10 cellular contexts compared by ENCODE assay signal in genomic region chr1:85134583-85135455, GRCh38.
DNase-seq lines count a peak whose midpoint lies in the region; ATAC-seq and TF ChIP-seq lines count a peak whose summit lies in the region.
"Had no signal": no experiment of that assay in that cellular context is flagged by ENCODE, and none has a peak within 500 bp of the region (broad histone marks: within the 10 kb centered on the region; RNA-seq: fewer than 3 reads in every experiment).

No MANE protein-coding gene starts in this region.

- peaks cover 8% of the 10 kb centered on the region for H3K4me1 ChIP-seq in fibroblast of lung (ENCODE audit: control insufficient read depth, extremely low read depth, insufficient read depth, low read length)

- H3K4me2 ChIP-seq in fibroblast of lung (ENCODE audit: extremely low read depth, insufficient read depth, low read length): no peak overlapping the region

- no peak overlapping the region for H2AFZ ChIP-seq in fibroblast of lung (ENCODE audit: low read length)

- H4K20me1 ChIP-seq in fibroblast of lung (ENCODE audit: control insufficient read depth, extremely low read depth, insufficient read depth, low read length): no peaks in the 10 kb centered on the region

- no peak for ATAC-seq in GM19397 (IDR thresholded peaks at IDR 0.05; ENCODE audit: unreplicated experiment)
- ATAC-seq: T-cell had no signal

- no peaks in the 10 kb centered on the region for H3K79me2 ChIP-seq in fibroblast of lung (ENCODE audit: control insufficient read depth, insufficient read depth, low read length)

- H3K27me3 ChIP-seq in fibroblast of lung (ENCODE audit: control insufficient read depth, insufficient read depth, low read length): no peaks in the 10 kb centered on the region

- TF ChIP-seq CTCF in fibroblast of lung (conservative IDR thresholded peaks at IDR 0.05 in 1 of 2, IDR thresholded peaks at IDR 0.05 in 1 of 2; ENCODE audit: low read depth in 1 of 2, low read length in 2 of 2): no peak

- H3K36me3 ChIP-seq in fibroblast of lung (ENCODE audit: control insufficient read depth, insufficient read depth, low read length): no peaks in the 10 kb centered on the region

- DNase-seq in NCI-H2029 (lab: John Stamatoyannopoulos, UW) (peak; percentile 71), NCI-H2029 treated with DMSO at 0.1 percent for 48 hours (lab: John Stamatoyannopoulos, UW) (no peak), NCI-H524 treated with DMSO at 0.1 percent for 48 hours (lab: John Stamatoyannopoulos, UW) (peak; percentile 68), fibroblast of lung (ENCODE audit: low read depth in 2 of 2) (peak in 1 of 2 donors; percentile 90), superior temporal gyrus (ENCODE audit: extremely low spot score) (peak; percentile 23), activated gamma-delta T cell treated with Interleukin-2 at 50 U/mL for 16 hours (no peak)
- no peak for DNase-seq in activated CD4-positive, CD25-positive, alpha-beta regulatory T cell (lab: John Stamatoyannopoulos, UW)
- DNase-seq: cerebellar nuclear complex, T-cell had no signal

- H3K4me3 ChIP-seq in fibroblast of lung (replicated peaks in 1 of 4; ENCODE audit: control extremely low read depth in 1 of 4, insufficient read depth in 1 of 4, low read depth in 3 of 4, low read length in 4 of 4): no peak overlapping the region

- peak overlapping the region; percentile 41 for H3K27ac ChIP-seq in fibroblast of lung (ENCODE audit: insufficient read depth, low read length)

- no peak overlapping the region for H3K9ac ChIP-seq in fibroblast of lung (ENCODE audit: insufficient read depth, low read length)

- no peaks in the 10 kb centered on the region for H3K9me3 ChIP-seq in fibroblast of lung (ENCODE audit: control insufficient read depth, insufficient read depth, low read depth, low read length)

Comparison
In these comparisons a context has a peak if more than half of its experiments do, and no peak if none do; other contexts are left out.
1. DNase-seq: peak in NCI-H2029 (single experiment), NCI-H524 treated with DMSO at 0.1 percent for 48 hours (single experiment) and superior temporal gyrus (single experiment); none in NCI-H2029 treated with DMSO at 0.1 percent for 48 hours (single experiment), activated CD4-positive, CD25-positive, alpha-beta regulatory T cell (0 of 4) and activated gamma-delta T cell treated with Interleukin-2 at 50 U/mL for 16 hours (single experiment).